ENCODE assay signal across 8 cellular contexts in the genomic region with DNA sequence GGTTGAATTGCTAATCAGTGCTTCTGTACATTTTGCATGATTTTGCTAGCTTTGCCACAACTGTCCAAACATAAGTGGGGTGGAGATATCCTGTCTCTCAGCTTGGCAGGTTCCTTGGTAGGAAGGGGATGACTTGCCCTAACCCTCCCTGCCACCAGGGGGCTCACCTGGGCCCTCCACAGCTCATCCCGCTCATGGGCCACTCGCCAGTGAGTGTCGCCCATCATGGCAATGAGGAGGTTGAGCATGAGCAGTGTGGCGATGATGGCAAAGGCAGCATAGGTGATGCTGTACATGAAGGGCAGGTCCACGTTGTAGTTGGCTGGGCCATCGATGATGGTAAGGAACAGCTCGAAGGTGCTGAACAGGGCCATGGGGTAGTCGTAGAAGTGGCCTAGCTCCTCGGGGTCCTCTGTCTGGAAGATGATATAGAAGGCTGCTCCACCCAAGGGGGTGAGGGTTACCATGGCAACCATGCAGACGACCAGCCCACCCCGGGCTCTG. TPM values are rescaled to one million over a fixed set of nuclear protein-coding genes. Genes with fewer than 3 reads are reported as not detected.
DNase-seq lines count a peak whose midpoint lies in the region; TF ChIP-seq lines count a peak whose summit lies in the region.

No MANE protein-coding gene starts in this region.

- DNase-seq in NCI-H748 (lab: John Stamatoyannopoulos, UW; ENCODE audit: unreplicated experiment) (peak; percentile 54), NCI-H748 treated with DMSO at 0.1 percent for 48 hours (lab: John Stamatoyannopoulos, UW) (no peak), HEK293T (ENCODE audit: extremely low spot score) (peak; percentile 73), RPMI7951 (ENCODE audit: low read depth) (peak; percentile 11), endothelial cell (ENCODE audit: low spot score) (peak; percentile 43), posterior vena cava (ENCODE audit: low spot score) (no peak), HCEC 1CT (no peak)
- peak; percentile 24 for DNase-seq in stimulated activated CD4-positive, alpha-beta T cell treated with anti-CD3 and anti-CD28 coated beads, Interleukin-4, amount 100 ng/mL, for 24 hours

- peaks cover 5% of the 10 kb centered on the region for H3K9me3 Mint-ChIP-seq in endothelial cell (ENCODE audit: unreplicated experiment)

- no peaks in the 10 kb centered on the region for H3K4me1 Mint-ChIP-seq in endothelial cell (ENCODE audit: unreplicated experiment)

- POLR2A ChIA-PET in HEK293T (lab: Yijun Ruan, JAX), result no interaction called here

- H3K4me3 Mint-ChIP-seq in endothelial cell (ENCODE audit: unreplicated experiment), result no peak overlapping the region

- CTCF ChIA-PET in HEK293T (lab: Yijun Ruan, JAX), result interaction anchor here (0.8 to 3.3 kb wide), 11 partner anchors 8 to 432 kb away, joined by 3 to 22 read pairs (median 5); a partner anchor contains a TSS

- H3K27me3 Mint-ChIP-seq in endothelial cell (ENCODE audit: unreplicated experiment), result peaks cover 11% of the 10 kb centered on the region

- no peak overlapping the region for H3K27ac Mint-ChIP-seq in endothelial cell (ENCODE audit: unreplicated experiment)

- TF ChIP-seq CTCF in endothelial cell (IDR thresholded peaks at IDR 0.05; ENCODE audit: unreplicated experiment), result peak; percentile 76

- no peaks in the 10 kb centered on the region for H3K36me3 Mint-ChIP-seq in endothelial cell (ENCODE audit: low read depth, unreplicated experiment)

- intact Hi-C loops in posterior vena cava (cut with DNase I), result no loop called here

TF ChIP-seq in HEK293T, 16 proteins besides CTCF, POLR2A, EP300 and RAD21:
- TF ChIP-seq L3MBTL2 (conservative IDR thresholded peaks at IDR 0.05) (no peak), ZNF384 (IDR thresholded peaks at IDR 0.05) (no peak), FOXA1 (IDR thresholded peaks at IDR 0.05) (no peak), HDGF (IDR thresholded peaks at IDR 0.05; ENCODE audit: borderline replicate concordance) (no peak), FOXK2 (IDR thresholded peaks at IDR 0.05) (no peak), LEF1 (IDR thresholded peaks at IDR 0.05; ENCODE audit: borderline replicate concordance) (no peak)
TF ChIP-seq in HEK293T: peak in this region for 0.

RNA-seq across cellular contexts. Expression of a gene that starts 12.2 kb away (rescaled TPM):
- not detected in 2 replicates for total RNA-seq in RPMI7951 (2014; rRNA removed; shearing (Covaris generic))
- total RNA-seq in endothelial cell (ENCODE audit: unreplicated experiment), result not detected
- not detected for total RNA-seq in posterior vena cava

RNA-seq across cellular contexts. Expression of a gene that starts 18.5 kb away (rescaled TPM):
- total RNA-seq in RPMI7951 (2014; rRNA removed; shearing (Covaris generic)), result not detected in 2 replicates
- total RNA-seq in endothelial cell (ENCODE audit: unreplicated experiment) (3.8 TPM), posterior vena cava (10 to 100 TPM; 11.9 to 33.5 TPM)

Comparison
In these comparisons a context has a peak if more than half of its experiments do, and no peak if none do; other contexts are left out.
1. DNase-seq: peak in NCI-H748 (single experiment), HEK293T (single experiment), RPMI7951 (single experiment), endothelial cell (single experiment) and stimulated activated CD4-positive, alpha-beta T cell treated with anti-CD3 and anti-CD28 coated beads, Interleukin-4, amount 100 ng/mL, for 24 hours (single experiment); none in NCI-H748 treated with DMSO at 0.1 percent for 48 hours (single experiment), posterior vena cava (single experiment) and HCEC 1CT (single experiment).